Comparison of ENCODE assay signal across 1 cellular context in genomic region chr19:13995017-13995728, GRCh38.
TF ChIP-seq lines count a peak whose summit lies in the region.

No MANE protein-coding gene starts in this region.

TF ChIP-seq in K562, 482 proteins besides CTCF, POLR2A, EP300 and RAD21:
- TF ChIP-seq RBM25 (IDR thresholded peaks at IDR 0.05; ENCODE audit: low read depth, low read length, severe bottlenecking), result peak; percentile 52
- TF ChIP-seq MXD1 (CRISPR knock-in tag; IDR thresholded peaks at IDR 0.05; ENCODE audit: borderline replicate concordance, poor library complexity, severe bottlenecking), result no peak
- no peak for TF ChIP-seq DNMT1 (IDR thresholded peaks at IDR 0.05)
- peak; percentile 66 for TF ChIP-seq ZFP36 (IDR thresholded peaks at IDR 0.05; ENCODE audit: low read depth, low read length, partially characterized antibody)
- TF ChIP-seq GTF3C2 (IDR thresholded peaks at IDR 0.05; ENCODE audit: borderline replicate concordance, extremely low read depth, insufficient read length), result no peak
- no peak for TF ChIP-seq TARDBP (IDR thresholded peaks at IDR 0.05)
- no peak for TF ChIP-seq ELK3 (CRISPR knock-in tag; IDR thresholded peaks at IDR 0.05)
- TF ChIP-seq KDM2B (CRISPR knock-in tag; IDR thresholded peaks at IDR 0.05), result no peak
- TF ChIP-seq ZNF609 (CRISPR knock-in tag; IDR thresholded peaks at IDR 0.05; ENCODE audit: borderline replicate concordance), result no peak
- no peak for TF ChIP-seq GTF2E2 (tag; IDR thresholded peaks at IDR 0.05)
- TF ChIP-seq ZFPM2 (CRISPR knock-in tag; IDR thresholded peaks at IDR 0.05), result no peak
- no peak for TF ChIP-seq ZNF75A (CRISPR knock-in tag; IDR thresholded peaks at IDR 0.05)
- TF ChIP-seq NR2C2 (CRISPR knock-in tag; IDR thresholded peaks at IDR 0.05), result no peak
- no peak for TF ChIP-seq NR2C2 (tag; IDR thresholded peaks at IDR 0.05)
- no peak for TF ChIP-seq ZBTB1 (CRISPR knock-in tag; IDR thresholded peaks at IDR 0.05; ENCODE audit: borderline replicate concordance, low read depth)
- TF ChIP-seq ZSCAN32 (CRISPR knock-in tag; IDR thresholded peaks at IDR 0.05), result no peak
- no peak for TF ChIP-seq IFI16 (CRISPR knock-in tag; IDR thresholded peaks at IDR 0.05)
- no peak for TF ChIP-seq RBFOX2 (IDR thresholded peaks at IDR 0.05; ENCODE audit: low read depth, low read length)
- TF ChIP-seq KDM5B (IDR thresholded peaks at IDR 0.05; ENCODE audit: insufficient replicate concordance, low read depth, low read length), result no peak
- TF ChIP-seq BCOR (IDR thresholded peaks at IDR 0.05), result peak; percentile 69
